ENCODE assay signal across 1 cellular context in genomic region chr13:103066991-103067390, GRCh38.
TF ChIP-seq lines count a peak whose summit lies in the region.

No MANE protein-coding gene starts in this region.

TF ChIP-seq in SK-N-SH treated with all-trans-retinoic acid at 6 μM for 48 hours, 23 proteins besides CTCF, POLR2A, EP300 and RAD21 (continued from another document):
- no peak for TF ChIP-seq ISL1 (CRISPR knock-in tag; IDR thresholded peaks at IDR 0.05)
- TF ChIP-seq PPARA (CRISPR knock-in tag; IDR thresholded peaks at IDR 0.05; ENCODE audit: borderline replicate concordance), result no peak
